In genomic region chr10:92091965-92092364, GRCh38 we compare ENCODE assay signal across 31 cellular contexts.
DNase-seq lines count a peak whose midpoint lies in the region; ATAC-seq, FAIRE-seq and TF ChIP-seq lines count a peak whose summit lies in the region.
"Had no signal": no experiment of that assay in that cellular context is flagged by ENCODE, and none has a peak within 500 bp of the region (broad histone marks: within the 10 kb centered on the region; RNA-seq: fewer than 3 reads in every experiment).

No MANE protein-coding gene starts in this region.

- peak; percentile 48 for FAIRE-seq in GM12891 (lab: Jason Lieb, UNC)
- FAIRE-seq: A549, HTR-8/SVneo had no signal

- no peaks in the 10 kb centered on the region for H3K27me3 Mint-ChIP-seq in activated naive CD4-positive, alpha-beta T cell treated with anti-CD3 and anti-CD28 coated beads for 36 hours (ENCODE audit: low read depth)
- H3K27me3 Mint-ChIP-seq: B cell had no signal

- peaks cover 6% of the 10 kb centered on the region for H3K4me1 Mint-ChIP-seq in activated naive CD4-positive, alpha-beta T cell treated with anti-CD3 and anti-CD28 coated beads for 36 hours (ENCODE audit: low read depth)

- CTCF ChIA-PET in activated naive CD4-positive, alpha-beta T cell treated with anti-CD3 and anti-CD28 coated beads for 36 hours (lab: Charles Lee), result no interaction called here

- H3K36me3 Mint-ChIP-seq in activated naive CD4-positive, alpha-beta T cell treated with anti-CD3 and anti-CD28 coated beads for 36 hours (ENCODE audit: low read depth), result no peaks in the 10 kb centered on the region
- H3K36me3 Mint-ChIP-seq: naive thymus-derived CD4-positive, alpha-beta T cell had no signal

- no peak for TF ChIP-seq POLR2A in GM12891 (IDR thresholded peaks at IDR 0.05; ENCODE audit: low read depth, low read length)

- no peak overlapping the region for H3K4me3 Mint-ChIP-seq in activated naive CD4-positive, alpha-beta T cell treated with anti-CD3 and anti-CD28 coated beads for 36 hours
- H3K4me3 Mint-ChIP-seq: activated T-cell treated with anti-CD3 and anti-CD28 coated beads, Interleukin-2, amount 50 U/mL, for 72 hours; B cell; naive thymus-derived CD4-positive, alpha-beta T cell had no signal

- ATAC-seq in GM19023 (IDR thresholded peaks at IDR 0.05; ENCODE audit: unreplicated experiment) (peak; percentile 53), HG02798 (IDR thresholded peaks at IDR 0.05; ENCODE audit: poor library complexity, unreplicated experiment) (peak; percentile 60)
- ATAC-seq: A549; heart left ventricle; left colon; naive thymus-derived CD4-positive, alpha-beta T cell had no signal

- intact Hi-C loops in activated naive CD4-positive, alpha-beta T cell treated with anti-CD3 and anti-CD28 coated beads for 36 hours (cut with micrococcal nuclease), result no loop called here

- DNase-seq in GM12891 (ENCODE audit: insufficient read length, low spot score) (no peak), RPMI8226 (peak; percentile 16), GM19240 (ENCODE audit: insufficient read length, low spot score) (no peak), SKM-1 (lab: John Stamatoyannopoulos, UW; ENCODE audit: unreplicated experiment) (no peak), NAMALWA (ENCODE audit: low spot score) (no peak)
- DNase-seq in activated naive CD4-positive, alpha-beta T cell treated with anti-CD3 and anti-CD28 coated beads for 36 hours, result no peak
- DNase-seq: activated CD4-positive, alpha-beta T cell treated with anti-CD3 and anti-CD28 coated beads for 48 hours; activated naive CD4-positive, alpha-beta T cell treated with anti-CD3 and anti-CD28 coated beads, Interleukin-2, amount 50 U/mL, for 16 hours; activated T-cell treated with anti-CD3 and anti-CD28 coated beads, Interleukin-2, amount 50 U/mL, for 72 hours; aorta; caudate nucleus; dermis blood vessel endothelial cell; DMS79; GOT3; heart left ventricle; Kasumi-1; left colon; mesendoderm; naive thymus-derived CD4-positive, alpha-beta T cell; NCI-H1092 treated with DMSO at 0.1 percent for 48 hours; NCI-H2029 treated with DMSO at 0.1 percent for 48 hours; NCI-H345; PC-9; SHP77 treated with DMSO at 0.1 percent for 48 hours; stimulated activated CD4-positive, alpha-beta T cell treated with anti-CD3 and anti-CD28 coated beads, Interleukin-12 subunit alpha, Interleukin-12 subunit beta, amount 100 ng/mL, for 4 hours; trophoblast cell had no signal

- no peak overlapping the region for H3K27ac Mint-ChIP-seq in activated naive CD4-positive, alpha-beta T cell treated with anti-CD3 and anti-CD28 coated beads for 36 hours
- H3K27ac Mint-ChIP-seq: activated T-cell treated with anti-CD3 and anti-CD28 coated beads, Interleukin-2, amount 50 U/mL, for 72 hours; B cell; naive thymus-derived CD4-positive, alpha-beta T cell had no signal

- no peaks in the 10 kb centered on the region for H3K9me3 Mint-ChIP-seq in activated naive CD4-positive, alpha-beta T cell treated with anti-CD3 and anti-CD28 coated beads for 36 hours
- H3K9me3 Mint-ChIP-seq: activated T-cell treated with anti-CD3 and anti-CD28 coated beads, Interleukin-2, amount 50 U/mL, for 72 hours; naive thymus-derived CD4-positive, alpha-beta T cell had no signal

TF ChIP-seq in GM12891, 5 proteins besides CTCF, POLR2A, EP300 and RAD21:
- TF ChIP-seq POU2F2 (IDR thresholded peaks at IDR 0.05; ENCODE audit: low read depth, low read length) (no peak), SPI1 (IDR thresholded peaks at IDR 0.05; ENCODE audit: low read depth, low read length) (no peak), POLR2AphosphoS5 (IDR thresholded peaks at IDR 0.05; ENCODE audit: low read depth, low read length) (no peak), PAX5 (IDR thresholded peaks at IDR 0.05; ENCODE audit: insufficient read depth, low read length, severe bottlenecking) (no peak), TAF1 (IDR thresholded peaks at IDR 0.05; ENCODE audit: low read depth, low read length) (no peak)
